ENCODE assay signal across 8 cellular contexts in the genomic region with DNA sequence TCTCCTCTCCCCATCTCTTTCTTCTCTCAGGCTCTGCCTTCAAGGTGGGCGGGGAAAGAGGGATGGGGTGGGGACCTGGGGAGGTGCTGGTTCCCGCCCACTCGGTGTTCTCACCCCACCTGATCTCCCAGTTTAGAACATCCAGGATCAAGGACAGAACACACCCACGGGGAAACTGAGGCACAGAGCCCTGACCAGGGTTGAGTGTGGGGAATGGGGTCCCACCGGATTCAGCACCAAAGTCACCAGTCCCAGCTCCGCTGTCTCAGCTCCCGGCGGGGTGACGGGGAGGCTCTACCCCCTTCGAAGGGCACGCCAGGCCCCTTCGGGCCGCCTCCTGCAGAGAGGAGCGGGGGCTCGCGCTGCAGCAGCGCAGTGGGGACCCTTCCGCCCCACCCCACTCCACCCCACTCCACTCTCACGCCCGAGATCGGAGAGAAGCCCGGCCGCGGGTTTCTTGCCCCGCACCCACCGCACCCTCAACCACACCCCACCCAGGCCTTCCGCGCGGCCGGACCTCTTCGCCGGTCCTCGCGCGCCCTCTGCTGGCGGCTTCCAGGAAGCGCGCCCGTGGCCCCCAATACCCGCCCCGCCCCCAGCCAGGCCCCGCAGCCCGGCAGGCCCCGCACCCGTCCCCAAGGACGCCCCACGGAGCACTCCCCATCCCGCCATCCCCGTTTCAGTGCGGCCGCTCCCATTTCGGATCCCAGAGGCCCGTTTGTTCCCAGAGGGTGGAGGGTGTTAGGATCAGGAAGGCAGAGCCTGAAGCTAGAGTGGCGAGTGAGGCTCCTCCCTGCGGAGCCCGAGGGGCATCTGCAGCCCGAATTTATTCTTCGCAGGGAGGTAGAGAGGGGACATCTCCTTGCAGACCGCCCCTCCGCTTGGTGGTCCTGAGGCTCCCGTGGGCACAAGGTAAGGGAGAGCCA. TPM values are rescaled to one million over a fixed set of nuclear protein-coding genes. Genes with fewer than 3 reads are reported as not detected.
DNase-seq lines count a peak whose midpoint lies in the region; ATAC-seq, FAIRE-seq and TF ChIP-seq lines count a peak whose summit lies in the region.

No MANE protein-coding gene starts in this region.

- peaks cover 40% of the 10 kb centered on the region for H3K27me3 Mint-ChIP-seq in activated B cell treated with CpG ODN at 0.5 μM for 24 hours

- intact Hi-C loops in activated B cell treated with CpG ODN at 0.5 μM for 24 hours (cut with micrococcal nuclease): loop anchor here (1.0 to 10.0 kb wide), 8 partner anchors 18 to 505 kb away; a partner anchor contains a TSS

- H3K4me1 Mint-ChIP-seq in activated B cell treated with CpG ODN at 0.5 μM for 24 hours: peaks cover 22% of the 10 kb centered on the region

- H3K9ac ChIP-seq in keratinocyte (ENCODE audit: control insufficient read depth, extremely low read depth, insufficient read depth, low read length): peak overlapping the region; percentile 72

- H3K9me3 Mint-ChIP-seq in activated B cell treated with CpG ODN at 0.5 μM for 24 hours: peaks cover 2% of the 10 kb centered on the region

- H3K4me1 ChIP-seq in HEK293 (ENCODE audit: control insufficient read depth, insufficient read depth, low read length) (peaks cover 3% of the 10 kb centered on the region), keratinocyte (ENCODE audit: control insufficient read depth, extremely low read depth, insufficient read depth, low read length) (peaks cover 11% of the 10 kb centered on the region)

- no peaks in the 10 kb centered on the region for H3K79me2 ChIP-seq in keratinocyte (ENCODE audit: control insufficient read depth, insufficient read depth, low read length)

- no peaks in the 10 kb centered on the region for H3K9me1 ChIP-seq in keratinocyte (ENCODE audit: control insufficient read depth, extremely low read depth, insufficient read depth, low read length)

- DNase-seq in GDM1 (lab: John Stamatoyannopoulos, UW) (peak; percentile 67), NCI-H1105 (lab: John Stamatoyannopoulos, UW) (peak; percentile 42), activated B cell treated with CpG ODN at 0.5 μM for 24 hours (peak; percentile 83), caudate nucleus (lab: John Stamatoyannopoulos, UW) (peak in 58 of 61 donors; percentile 6 to 86 (median 62)), keratinocyte (ENCODE audit: low read depth, low spot score) (no peak), NCI-H526 treated with DMSO at 0.1 percent for 48 hours (lab: John Stamatoyannopoulos, UW) (no peak)
- peak; percentile 52 to 81 (median 70) for DNase-seq in stimulated activated CD4-positive, alpha-beta T cell treated with anti-CD3 and anti-CD28 coated beads, Interleukin-12 subunit alpha, Interleukin-12 subunit beta, amount 100 ng/mL, for 48 hours (ENCODE audit: low read depth in 2 of 3, low spot score in 1 of 3)

- H2AFZ ChIP-seq in keratinocyte (ENCODE audit: control insufficient read depth, low read length): peak overlapping the region; percentile 96

- FAIRE-seq in keratinocyte (lab: Jason Lieb, UNC): peak; percentile 58

- H3K4me3 Mint-ChIP-seq in activated B cell treated with CpG ODN at 0.5 μM for 24 hours: peak overlapping the region; percentile 84

- peak overlapping the region; percentile 100 for H3K4me2 ChIP-seq in keratinocyte (ENCODE audit: control insufficient read depth, extremely low read depth, insufficient read depth, low read depth, low read length)

- H3K27me3 ChIP-seq in keratinocyte (ENCODE audit: control insufficient read depth, extremely low read depth, insufficient read depth, low read length): peaks cover 50% of the 10 kb centered on the region

- no peak overlapping the region; the same call in 1 of the 2 replicates for H3K27ac ChIP-seq in HEK293 (ENCODE audit: extremely low read depth, low read depth, low read length)
- peak overlapping the region; percentile 52 for H3K27ac ChIP-seq in caudate nucleus (ENCODE audit: low read depth, low read length)
- H3K27ac ChIP-seq in keratinocyte (ENCODE audit: control insufficient read depth, insufficient read depth, low read length): peak overlapping the region; percentile 43

- H3K9me3 ChIP-seq in HEK293 (ENCODE audit: control insufficient read depth, insufficient read depth, low read depth, low read length) (0 out of 2 replicates have a peak, but pooled peaks cover 2% of the 10 kb centered on the region), keratinocyte (ENCODE audit: control insufficient read depth, low read depth, low read length) (no peaks in the 10 kb centered on the region)

- H3K4me3 ChIP-seq in HEK293 (ENCODE audit: low read depth, low read length): peak overlapping the region; percentile 65
- H3K4me3 ChIP-seq in keratinocyte (ENCODE audit: control insufficient read depth in 2 of 3, extremely low read depth in 1 of 3, insufficient read depth in 2 of 3, low read depth in 1 of 3, low read length in 3 of 3): peak overlapping the region; percentile 57 to 81 (median 80)

- TF ChIP-seq CTCF in HEK293 (tag by site-specific recombination; IDR thresholded peaks at IDR 0.05) (peak; percentile 93), activated B cell treated with CpG ODN at 0.5 μM for 24 hours (IDR thresholded peaks at IDR 0.05) (no peak), keratinocyte (optimal IDR thresholded peaks at IDR 0.05 in 1 of 3, IDR thresholded peaks at IDR 0.05 in 1 of 3, conservative IDR thresholded peaks at IDR 0.05 in 1 of 3; ENCODE audit: extremely low read depth in 1 of 3, insufficient read depth in 2 of 3, low read length in 3 of 3) (peak in 2 of 3 experiments; percentile 81 to 88)

- no peak overlapping the region for H3K27ac Mint-ChIP-seq in activated B cell treated with CpG ODN at 0.5 μM for 24 hours

- CTCF ChIA-PET in HEK293 (lab: Yijun Ruan, JAX) (interaction anchor here (0.5 to 3.8 kb wide), 53 partner anchors 9 to 710 kb away, joined by 3 to 77 read pairs (median 3); no protein-coding TSS in a partner anchor), activated B cell treated with CpG ODN at 0.5 μM for 24 hours (lab: Charles Lee) (interaction anchor here (0.6 to 3.9 kb wide), 16 partner anchors 8 to 412 kb away, joined by 3 to 32 read pairs (median 4); a partner anchor contains a TSS)

- ATAC-seq in activated B cell treated with CpG ODN at 0.5 μM for 24 hours (ENCODE audit: low read depth): peak; percentile 89

- H3K36me3 Mint-ChIP-seq in activated B cell treated with CpG ODN at 0.5 μM for 24 hours (ENCODE audit: low read depth): no peaks in the 10 kb centered on the region

- dilution Hi-C loops in keratinocyte (cut with MboI; ENCODE audit: extremely low pct_ligation_motif_present, low sequenced_read_pairs): no loop called here

- POLR2A ChIA-PET in HEK293 (lab: Yijun Ruan, JAX): interaction anchor here (1.0 to 1.5 kb wide), 4 partner anchors 38 to 356 kb away, joined by 3 to 7 read pairs (median 4); no protein-coding TSS in a partner anchor
- POLR2A ChIA-PET in activated B cell treated with CpG ODN at 0.5 μM for 24 hours (lab: Charles Lee): interaction anchor here (0.5 to 1.1 kb wide), 4 partner anchors 18 to 1347 kb away, joined by 3 to 10 read pairs (median 4); a partner anchor contains a TSS

- H3K36me3 ChIP-seq in HEK293 (ENCODE audit: control insufficient read depth in 2 of 2, insufficient read depth in 1 of 2, low read length in 2 of 2) (no peaks in the 10 kb centered on the region), keratinocyte (ENCODE audit: control insufficient read depth in 2 of 2, extremely low read depth in 1 of 2, insufficient read depth in 2 of 2, low read length in 2 of 2) (no peaks in the 10 kb centered on the region)

- no peaks in the 10 kb centered on the region for H4K20me1 ChIP-seq in keratinocyte (ENCODE audit: control insufficient read depth, extremely low read depth, insufficient read depth, low read length)

TF ChIP-seq in HEK293, 187 proteins besides CTCF, POLR2A, EP300 and RAD21 (continues in another document):
- TF ChIP-seq, protein P1, sequence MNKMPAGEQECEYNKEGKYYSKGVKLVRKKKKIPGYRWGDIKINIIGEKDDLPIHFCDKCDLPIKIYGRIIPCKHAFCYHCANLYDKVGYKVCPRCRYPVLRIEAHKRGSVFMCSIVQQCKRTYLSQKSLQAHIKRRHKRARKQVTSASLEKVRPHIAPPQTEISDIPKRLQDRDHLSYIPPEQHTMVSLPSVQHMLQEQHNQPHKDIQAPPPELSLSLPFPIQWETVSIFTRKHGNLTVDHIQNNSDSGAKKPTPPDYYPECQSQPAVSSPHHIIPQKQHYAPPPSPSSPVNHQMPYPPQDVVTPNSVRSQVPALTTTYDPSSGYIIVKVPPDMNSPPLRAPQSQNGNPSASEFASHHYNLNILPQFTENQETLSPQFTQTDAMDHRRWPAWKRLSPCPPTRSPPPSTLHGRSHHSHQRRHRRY (tag by site-specific recombination; IDR thresholded peaks at IDR 0.05): 0 out of 2 replicates have a peak, but pooled peaks have one; percentile 41

RNA-seq across cellular contexts. Expression of a gene that starts 18.0 kb away (rescaled TPM):
- total RNA-seq in activated B cell treated with CpG ODN at 0.5 μM for 24 hours: 35.0 and 39.5 TPM in 2 replicates
- 11.6 to 18.6 TPM (median 11.9 TPM) in 3 replicates for polyA plus RNA-seq in keratinocyte
- polyA plus RNA-seq in keratinocyte (2011; ENCODE audit: low read depth): 5.7 TPM
- polyA plus RNA-seq in keratinocyte (2011; cell fraction: cytosol; rRNA removed): 9.7 and 12.2 TPM in 2 replicates
- 37.0 and 37.7 TPM in 2 replicates for polyA plus RNA-seq in keratinocyte (2011; cell fraction: nucleus; rRNA removed)
- polyA plus RNA-seq in keratinocyte (2012; ENCODE audit: low replicate concordance): 11.3 and 12.7 TPM in 2 replicates
- polyA minus RNA-seq in keratinocyte: 19.0 to 25.4 TPM (median 24.4 TPM) in 3 replicates
- polyA minus RNA-seq in keratinocyte (2011; cell fraction: cytosol; rRNA and poly(A)+ RNA removed): 16.9 TPM
- 12.2 and 19.3 TPM in 2 replicates for polyA minus RNA-seq in keratinocyte (2011; cell fraction: nucleus; rRNA and poly(A)+ RNA removed)

RNA-seq across cellular contexts. Expression of a gene that starts 18.0 kb away (rescaled TPM):
- total RNA-seq in activated B cell treated with CpG ODN at 0.5 μM for 24 hours: 2.3 and 2.9 TPM in 2 replicates
- 43.3 to 58.1 TPM (median 57.9 TPM) in 3 replicates for polyA plus RNA-seq in keratinocyte
- 26.5 TPM for polyA plus RNA-seq in keratinocyte (2011; ENCODE audit: low read depth)
- polyA plus RNA-seq in keratinocyte (2011; cell fraction: cytosol; rRNA removed): 51.5 and 57.5 TPM in 2 replicates
- polyA plus RNA-seq in keratinocyte (2011; cell fraction: nucleus; rRNA removed): 35.5 and 37.4 TPM in 2 replicates
- 21.9 and 38.6 TPM in 2 replicates for polyA plus RNA-seq in keratinocyte (2012; ENCODE audit: low replicate concordance)
- 26.4 to 33.5 TPM (median 26.8 TPM) in 3 replicates for polyA minus RNA-seq in keratinocyte
- polyA minus RNA-seq in keratinocyte (2011; cell fraction: cytosol; rRNA and poly(A)+ RNA removed): 17.1 TPM
- polyA minus RNA-seq in keratinocyte (2011; cell fraction: nucleus; rRNA and poly(A)+ RNA removed): 5.6 and 8.1 TPM in 2 replicates

Comparison
In these comparisons a context has a peak if more than half of its experiments do, and no peak if none do; other contexts are left out.
1. DNase-seq: peak in GDM1 (single experiment), NCI-H1105 (single experiment), activated B cell treated with CpG ODN at 0.5 μM for 24 hours (single experiment), caudate nucleus (58 of 61) and stimulated activated CD4-positive, alpha-beta T cell treated with anti-CD3 and anti-CD28 coated beads, Interleukin-12 subunit alpha, Interleukin-12 subunit beta, amount 100 ng/mL, for 48 hours (3 of 3); none in keratinocyte (single experiment) and NCI-H526 treated with DMSO at 0.1 percent for 48 hours (single experiment).